11 cellular contexts compared by ENCODE assay signal in genomic region chr14:22781606-22782000, GRCh38. TPM values are rescaled to one million over a fixed set of nuclear protein-coding genes. Genes with fewer than 3 reads are reported as not detected.
DNase-seq lines count a peak whose midpoint lies in the region; ATAC-seq lines count a peak whose summit lies in the region.
"Had no signal": no experiment of that assay in that cellular context is flagged by ENCODE, and none has a peak within 500 bp of the region (broad histone marks: within the 10 kb centered on the region; RNA-seq: fewer than 3 reads in every experiment).

No MANE protein-coding gene starts in this region.

- intact Hi-C loops in aorta (cut with DNase I): no loop called here

- no peak overlapping the region for H3K27ac ChIP-seq in aorta (ENCODE audit: low read depth in 1 of 2, low read length in 2 of 2)
- H3K27ac ChIP-seq: testis, WERI-Rb-1 had no signal

- H3K4me1 ChIP-seq in adipocyte (ENCODE audit: control insufficient read depth, insufficient read depth, low read length) (peaks cover 16% of the 10 kb centered on the region), aorta (ENCODE audit: control insufficient read depth in 1 of 2, insufficient read depth in 2 of 2, low read length in 2 of 2) (no peaks in the 10 kb centered on the region)

- H3K4me3 ChIP-seq in adipocyte (ENCODE audit: low read length) (no peak overlapping the region), aorta (ENCODE audit: low read length in 2 of 2) (no peak overlapping the region)
- H3K4me3 ChIP-seq: testis had no signal

- peak; percentile 38 for ATAC-seq in aorta (ENCODE audit: low FRiP score)
- ATAC-seq in HG02852 (IDR thresholded peaks at IDR 0.05; ENCODE audit: unreplicated experiment): no peak
- no peak for ATAC-seq in GM19023 (IDR thresholded peaks at IDR 0.05; ENCODE audit: unreplicated experiment)

- H3K9ac ChIP-seq in adipocyte (ENCODE audit: low read length): no peak overlapping the region

- no peaks in the 10 kb centered on the region for H3K36me3 ChIP-seq in adipocyte (ENCODE audit: control insufficient read depth, insufficient read depth, low read length, severe bottlenecking)
- H3K36me3 ChIP-seq in aorta (ENCODE audit: control insufficient read depth in 1 of 2, insufficient read depth in 2 of 2, low read length in 1 of 2): no peaks in the 10 kb centered on the region
- H3K36me3 ChIP-seq: WERI-Rb-1 had no signal

- DNase-seq in HCEC 1CT (peak; percentile 49), adipocyte (ENCODE audit: low read depth) (peak; percentile 22), islet precursor cell (peak; percentile 53), aorta (no peak), NOMO-1 treated with dmso at 0.1 percent for 144 hours (lab: John Stamatoyannopoulos, UW; ENCODE audit: unreplicated experiment) (no peak)
- DNase-seq: NCI-H1436 treated with DMSO at 0.1 percent for 48 hours, NCI-H524 treated with DMSO at 0.1 percent for 48 hours, testis, WERI-Rb-1 had no signal

- H3K9me3 ChIP-seq in adipocyte (ENCODE audit: control insufficient read depth, low read length) (no peaks in the 10 kb centered on the region), aorta (ENCODE audit: control insufficient read depth, low read length) (no peaks in the 10 kb centered on the region)
- H3K9me3 ChIP-seq: testis had no signal

- no peaks in the 10 kb centered on the region for H3K27me3 ChIP-seq in adipocyte (replicated peaks; ENCODE audit: control insufficient read depth, insufficient read depth, low read length)
- H3K27me3 ChIP-seq in aorta (ENCODE audit: control insufficient read depth in 1 of 2, insufficient read depth in 2 of 2, low read length in 1 of 2): no peaks in the 10 kb centered on the region
- H3K27me3 ChIP-seq: testis had no signal

- WGBS in aorta, 2 donors: 1 to 48% methylated on average over 1 of the region's 1 CpG

RNA-seq across cellular contexts. Expression of gene OXA1L, which starts 15.1 kb away (rescaled TPM):
- total RNA-seq in aorta: 10 to 100 TPM; 60.0 to 74.8 TPM
- polyA plus RNA-seq in aorta: 100 to 1,000 TPM in 1 of 2 donors, 10 to 100 TPM in 1; 69.4 to 123 TPM

RNA-seq across cellular contexts. Expression of gene SLC7A7, which starts 33.6 kb away (rescaled TPM):
- total RNA-seq in aorta: 10 to 100 TPM; 16.7 TPM
- 10 to 100 TPM; 15.4 to 44.2 TPM for polyA plus RNA-seq in aorta

RNA-seq across cellular contexts. Expression of gene MRPL52, which starts 48.1 kb away (rescaled TPM):
- 10 to 100 TPM; 37.2 to 49.1 TPM for total RNA-seq in aorta
- polyA plus RNA-seq in aorta: 10 to 100 TPM; 47.3 to 56.0 TPM

RNA-seq across cellular contexts. Expression of gene MMP14, which starts 54.8 kb away (rescaled TPM):
- total RNA-seq in aorta: 100 to 1,000 TPM; 206 to 250 TPM
- polyA plus RNA-seq in aorta: 10 to 100 TPM; 29.8 to 99.2 TPM

Comparison
In these comparisons a context has a peak if more than half of its experiments do, and no peak if none do; other contexts are left out.
1. DNase-seq: peak in HCEC 1CT (single experiment), adipocyte (single experiment) and islet precursor cell (single experiment); none in aorta (0 of 2) and NOMO-1 treated with dmso at 0.1 percent for 144 hours (single experiment).